Comparison of ENCODE assay signal across 10 cellular contexts in the genomic region with DNA sequence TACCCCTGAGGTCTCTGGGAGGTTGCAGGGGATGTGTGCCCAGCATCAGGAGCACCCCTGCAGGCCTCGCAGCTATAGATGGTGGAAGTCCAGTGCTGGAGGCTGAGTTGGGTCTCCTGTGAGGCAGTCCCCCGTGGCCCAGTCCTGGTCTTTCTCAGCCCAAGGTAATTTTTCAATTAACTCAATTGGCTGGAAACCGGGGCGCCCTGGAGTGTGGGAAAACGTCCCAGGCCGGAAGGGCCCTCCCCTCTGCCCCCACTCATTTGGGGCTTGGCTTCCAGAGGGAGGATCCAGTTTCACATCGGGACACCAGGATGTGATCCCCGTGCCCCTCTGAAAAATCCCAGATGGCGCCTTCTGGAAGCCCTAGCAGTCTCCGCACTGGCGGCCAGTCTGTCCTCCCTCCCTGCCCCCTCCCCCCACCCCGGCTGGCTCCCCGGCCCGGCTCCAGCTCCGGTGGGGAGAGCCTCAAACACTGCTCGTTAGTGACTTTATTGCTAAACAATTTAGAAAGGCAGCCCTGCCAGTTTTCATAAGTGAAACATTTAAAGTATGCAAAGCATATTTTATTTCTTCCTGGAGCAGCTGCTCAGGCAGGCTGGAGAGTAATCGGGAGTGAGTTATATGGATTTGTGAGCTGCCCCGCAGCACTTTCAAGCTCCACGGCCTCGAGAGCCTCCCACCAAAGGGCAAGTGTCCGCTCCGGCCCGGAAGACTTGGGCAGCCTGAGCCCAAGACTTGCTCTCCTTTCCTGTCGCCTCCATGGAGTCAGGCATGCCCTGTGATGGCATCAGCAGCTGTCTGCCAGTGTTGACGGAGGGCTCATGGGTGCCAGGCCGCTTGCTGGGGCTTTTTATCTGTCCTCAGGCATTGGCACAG.
A peak's percentile ranks its signal among the peaks of the same experiment; 100 is the strongest.
DNase-seq lines count a peak whose midpoint lies in the region; ATAC-seq and TF ChIP-seq lines count a peak whose summit lies in the region.
"Had no signal": no experiment of that assay in that cellular context is flagged by ENCODE, and none has a peak within 500 bp of the region (broad histone marks: within the 10 kb centered on the region; RNA-seq: fewer than 3 reads in every experiment).

No MANE protein-coding gene starts in this region.

- intact Hi-C loops in esophagus squamous epithelium (cut with DNase I): no loop called here
- intact Hi-C loops in aorta (cut with DNase I): no loop called here

- peak overlapping the region in 2 of 4 donors; percentile 2 to 46 for H3K4me3 ChIP-seq in esophagus squamous epithelium
- H3K4me3 ChIP-seq in aorta (ENCODE audit: low read length in 2 of 2): peak overlapping the region; percentile 2 to 11

- TF ChIP-seq CTCF in esophagus squamous epithelium (IDR thresholded peaks at IDR 0.05): no peak

- no peaks in the 10 kb centered on the region for H3K9me3 ChIP-seq in esophagus squamous epithelium
- H3K9me3 ChIP-seq in aorta (ENCODE audit: control insufficient read depth, low read length): no peaks in the 10 kb centered on the region

- H3K27me3 ChIP-seq in esophagus squamous epithelium: no peaks in the 10 kb centered on the region
- no peaks in the 10 kb centered on the region for H3K27me3 ChIP-seq in aorta (ENCODE audit: control insufficient read depth in 1 of 2, insufficient read depth in 2 of 2, low read length in 1 of 2)

- peaks cover 37 to 78% (median 51%) of the 10 kb centered on the region in 3 donors for H3K4me1 ChIP-seq in esophagus squamous epithelium
- peaks cover 0 to 2% of the 10 kb centered on the region in 2 donors for H3K4me1 ChIP-seq in aorta (ENCODE audit: control insufficient read depth in 1 of 2, insufficient read depth in 2 of 2, low read length in 2 of 2)

- DNase-seq in NCI-H524 (lab: John Stamatoyannopoulos, UW) (peak; percentile 56 to 83), NCI-H524 treated with DMSO at 0.1 percent for 48 hours (lab: John Stamatoyannopoulos, UW) (no peak), esophagus squamous epithelium (lab: John Stamatoyannopoulos, UW) (no peak), myocyte (ENCODE audit: low read depth) (peak; percentile 88), aorta (peak; percentile 65 to 82), HK-2 (ENCODE audit: unreplicated experiment) (no peak)

- no peak for TF ChIP-seq POLR2A in esophagus squamous epithelium (IDR thresholded peaks at IDR 0.05)

- H3K36me3 ChIP-seq in esophagus squamous epithelium: peaks cover 0 to 6% (median 0%) of the 10 kb centered on the region in 3 donors
- H3K36me3 ChIP-seq in aorta (ENCODE audit: control insufficient read depth in 1 of 2, insufficient read depth in 2 of 2, low read length in 1 of 2): no peaks in the 10 kb centered on the region

- H3K27ac ChIP-seq in esophagus squamous epithelium (peak overlapping the region; percentile 88 to 96 (median 93)), aorta (ENCODE audit: low read depth in 1 of 2, low read length in 2 of 2) (peak overlapping the region; percentile 71 to 99)
- H3K27ac ChIP-seq: 22Rv1 had no signal

- 23 to 24% methylated on average over 12 to 21 of the region's 26 CpGs for WGBS in esophagus squamous epithelium, 2 donors
- 3 to 7% methylated on average over 26 of the region's 26 CpGs for WGBS in aorta, 2 donors

- ATAC-seq in aorta (ENCODE audit: low FRiP score) (peak; percentile 50), HG02610 (IDR thresholded peaks at IDR 0.05; ENCODE audit: unreplicated experiment) (no peak), HG02571 (IDR thresholded peaks at IDR 0.05; ENCODE audit: unreplicated experiment) (no peak)
- ATAC-seq: HCT116 had no signal

Comparison
In these comparisons a context has a peak if more than half of its experiments do, and no peak if none do; other contexts are left out.
1. DNase-seq: peak in NCI-H524 (2 of 2), myocyte (single experiment) and aorta (2 of 2); none in NCI-H524 treated with DMSO at 0.1 percent for 48 hours (single experiment), esophagus squamous epithelium (single experiment) and HK-2 (single experiment).